22 cellular contexts compared by ENCODE assay signal in the genomic region with DNA sequence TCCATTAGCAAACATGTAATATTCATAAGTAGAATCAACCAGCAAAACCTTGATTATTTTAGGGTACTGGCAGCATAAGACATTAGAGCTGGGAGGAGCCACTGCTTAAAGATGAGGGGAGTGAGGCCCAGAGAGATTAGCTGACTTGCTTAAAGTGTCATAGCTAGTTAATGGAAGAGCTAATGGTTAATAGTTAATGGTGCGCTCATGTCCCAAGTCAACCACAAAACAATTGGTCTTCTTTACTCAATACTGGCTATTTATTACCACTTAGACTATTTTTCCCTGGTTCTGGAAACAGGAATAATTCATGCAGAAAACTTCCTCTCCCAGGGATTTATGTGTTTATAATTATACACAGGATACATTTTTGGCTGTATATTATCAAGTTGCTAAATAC. TPM values are rescaled to one million over a fixed set of nuclear protein-coding genes. Genes with fewer than 3 reads are reported as not detected.
"Had no signal": no experiment of that assay in that cellular context is flagged by ENCODE, and none has a peak within 500 bp of the region (broad histone marks: within the 10 kb centered on the region; RNA-seq: fewer than 3 reads in every experiment).

No MANE protein-coding gene starts in this region.

- DNase-seq: activated CD4-positive, alpha-beta T cell treated with anti-CD3 and anti-CD28 coated beads for 4 hours; activated CD8-positive, alpha-beta memory T cell treated with anti-CD3 and anti-CD28 coated beads, Interleukin-2, amount 50 U/mL, for 48 hours; activated CD8-positive, alpha-beta T cell treated with anti-CD3 and anti-CD28 coated beads, Interleukin-2, amount 10 ng/mL, durations not matched to agents 7 days and 5 days; activated naive CD4-positive, alpha-beta T cell treated with anti-CD3 and anti-CD28 coated beads, Interleukin-2, amount 50 U/mL, for 16 hours; activated naive CD8-positive, alpha-beta T cell treated with anti-CD3 and anti-CD28 coated beads, Interleukin-2, amount 10 ng/mL, durations not matched to agents 7 days and 5 days; activated T-cell treated with anti-CD3 and anti-CD28 coated beads, Interleukin-2, amount 50 U/mL, for 1 hour; adrenal gland; anterior cingulate cortex; NCI-H1092; NCI-H1417; NCI-H1930; NCI-H2171; NCI-H345; NCI-H510A; NCI-H526 treated with DMSO at 0.1 percent for 48 hours; NCI-H82; RPMI8226; SHP77; SW 1271 had no signal

- H3K4me3 ChIP-seq: adrenal gland, SJSA1 had no signal

- H3K4me2 ChIP-seq: KMS-11 had no signal

- H3K27ac ChIP-seq: adrenal gland, KMS-11, SJSA1 had no signal

- H3K27me3 ChIP-seq: adrenal gland, SJSA1 had no signal

- H3K9me3 ChIP-seq: adrenal gland, SJSA1 had no signal

- H3K9ac ChIP-seq: KMS-11 had no signal

- H3K36me3 ChIP-seq: adrenal gland, SJSA1 had no signal

RNA-seq across cellular contexts. Expression of a gene that starts 33.1 kb away (rescaled TPM):
- total RNA-seq: OCI-LY7 had no signal
